9 cellular contexts compared by ENCODE assay signal in the genomic region with DNA sequence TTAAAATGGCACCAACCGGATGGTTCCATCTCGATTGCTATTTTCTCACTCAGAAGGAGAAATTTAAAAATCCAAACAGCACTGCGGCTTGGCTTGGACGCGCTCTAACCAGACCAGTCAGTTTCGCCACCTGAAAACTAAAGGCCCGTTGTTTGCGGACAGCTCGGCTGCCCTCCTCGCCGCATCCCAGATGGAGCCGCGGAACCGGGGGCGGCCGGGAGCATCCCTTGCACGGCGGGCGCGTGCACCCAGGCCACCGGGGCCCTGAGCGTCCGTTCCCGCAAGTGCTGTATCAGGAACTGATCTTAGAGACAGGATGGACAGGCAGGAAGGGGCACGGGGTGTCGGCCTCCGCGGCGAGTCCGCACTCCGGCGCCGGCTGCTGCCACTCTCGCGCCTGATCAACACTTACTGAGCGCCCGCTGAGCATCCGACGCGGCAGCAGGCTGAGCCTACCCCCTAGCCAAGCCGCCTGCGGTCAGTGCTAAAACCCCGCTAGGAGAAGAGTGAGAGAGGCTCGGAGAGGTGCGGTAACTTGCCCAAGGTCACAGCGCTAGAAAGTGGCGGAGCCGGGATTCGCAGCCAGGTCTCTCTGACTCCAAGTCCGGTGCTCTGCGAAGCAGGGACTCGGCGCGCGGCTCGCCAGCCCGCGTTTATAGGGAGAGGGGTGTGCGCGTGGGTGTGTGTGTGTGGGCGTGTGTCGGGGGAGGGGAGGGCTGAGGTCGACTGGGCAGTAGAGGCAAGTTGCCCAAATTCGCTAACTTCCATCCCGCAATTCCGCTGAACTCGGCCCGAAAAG. TPM values are rescaled to one million over a fixed set of nuclear protein-coding genes. Genes with fewer than 3 reads are reported as not detected.
DNase-seq lines count a peak whose midpoint lies in the region; ATAC-seq and TF ChIP-seq lines count a peak whose summit lies in the region.
"Had no signal": no experiment of that assay in that cellular context is flagged by ENCODE, and none has a peak within 500 bp of the region (broad histone marks: within the 10 kb centered on the region; RNA-seq: fewer than 3 reads in every experiment).

A gene with protein sequence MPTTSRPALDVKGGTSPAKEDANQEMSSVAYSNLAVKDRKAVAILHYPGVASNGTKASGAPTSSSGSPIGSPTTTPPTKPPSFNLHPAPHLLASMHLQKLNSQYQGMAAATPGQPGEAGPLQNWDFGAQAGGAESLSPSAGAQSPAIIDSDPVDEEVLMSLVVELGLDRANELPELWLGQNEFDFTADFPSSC (minus strand): TSS at position 629 of the 799 bp plus-strand sequence. CDS start 3,045 bp downstream, outside the sequence.

- H3K4me1 ChIP-seq in PC-3 (ENCODE audit: insufficient read depth, low read length) (peaks cover 10% of the 10 kb centered on the region), muscle layer of colon (ENCODE audit: insufficient read depth, low read length) (peaks cover 10% of the 10 kb centered on the region)

- H3K36me3 ChIP-seq in PC-3 (ENCODE audit: low read depth, low read length) (no peaks in the 10 kb centered on the region), muscle layer of colon (ENCODE audit: insufficient read depth, low read length) (no peaks in the 10 kb centered on the region)

- peaks cover 69% of the 10 kb centered on the region for H3K27me3 Mint-ChIP-seq in central memory CD8-positive, alpha-beta T cell

- H3K27ac Mint-ChIP-seq in central memory CD8-positive, alpha-beta T cell (ENCODE audit: low read depth): peak within 1 kb of the TSS; percentile 53

- CTCF ChIA-PET in PC-3 (lab: Charles Lee): interaction anchor here (0.7 to 0.8 kb wide), 2 partner anchors 29 to 102 kb away, joined by 3 read pairs; a partner anchor contains a TSS

- POLR2A ChIA-PET in PC-3 (lab: Charles Lee; ENCODE audit: unreplicated experiment): no interaction called here

- no TSS peak for BruUV-seq in PC-3 (replicated peaks; lab: Mats Ljungman, UMichigan)

- H3K79me2 ChIP-seq in PC-3 (ENCODE audit: low read length): no peaks in the 10 kb centered on the region

- no peak for TF ChIP-seq CTCF in GM12864 (IDR thresholded peaks at IDR 0.05; ENCODE audit: low read depth, low read length, missing control alignments)
- no peak for TF ChIP-seq CTCF in PC-3 (conservative IDR thresholded peaks at IDR 0.05; ENCODE audit: low read depth, low read length)

- H3K4me3 ChIP-seq in GM12864 (ENCODE audit: low read depth, low read length) (peak within 1 kb of the TSS; percentile 44), PC-3 (ENCODE audit: low read length) (peak within 1 kb of the TSS; percentile 71), muscle layer of colon (ENCODE audit: low read depth in 1 of 2, low read length in 2 of 2) (peak within 1 kb of the TSS; percentile 41 to 58)

- peak within 1 kb of the TSS; percentile 93 for H3K4me3 Mint-ChIP-seq in central memory CD8-positive, alpha-beta T cell

- H3K27ac ChIP-seq in PC-3 (ENCODE audit: low read length) (no peak within 1 kb of the TSS), muscle layer of colon (ENCODE audit: low read depth, low read length) (no peak within 1 kb of the TSS)

- H3K9me3 ChIP-seq in PC-3 (ENCODE audit: low read length) (no peaks in the 10 kb centered on the region), muscle layer of colon (ENCODE audit: low read length) (no peaks in the 10 kb centered on the region)

- H2AFZ ChIP-seq in PC-3 (ENCODE audit: low read length): peak within 1 kb of the TSS; percentile 79

- H3K9ac ChIP-seq in PC-3 (ENCODE audit: low read length) (no peak within 1 kb of the TSS), muscle layer of colon (ENCODE audit: low read length) (no peak within 1 kb of the TSS)

- H4K20me1 ChIP-seq in PC-3 (ENCODE audit: low read length): no peaks in the 10 kb centered on the region

- H3K36me3 Mint-ChIP-seq in central memory CD8-positive, alpha-beta T cell (ENCODE audit: insufficient read depth): no peaks in the 10 kb centered on the region

- DNase-seq in GM12864 (ENCODE audit: low read depth) (no peak), PC-3 (no peak), GOT3 (lab: John Stamatoyannopoulos, UW) (no peak), HT-29 (ENCODE audit: low spot score) (no peak), pons (ENCODE audit: low spot score) (no peak)
- no peak for DNase-seq in central memory CD8-positive, alpha-beta T cell (ENCODE audit: low spot score in 2 of 2)

- H3K9me3 Mint-ChIP-seq in central memory CD8-positive, alpha-beta T cell: no peaks in the 10 kb centered on the region

- H3K4me1 Mint-ChIP-seq in central memory CD8-positive, alpha-beta T cell: peaks cover 19% of the 10 kb centered on the region

- ATAC-seq in PC-3 (peak; percentile 12), HG03108 (IDR thresholded peaks at IDR 0.05; ENCODE audit: unreplicated experiment) (no peak)
- ATAC-seq in central memory CD8-positive, alpha-beta T cell (replicated peaks; ENCODE audit: extremely low read depth, poor library complexity, severe bottlenecking): no peak

- no peaks in the 10 kb centered on the region for H3K9me2 ChIP-seq in PC-3 (replicated peaks; ENCODE audit: low read length)

- H3K27me3 ChIP-seq in PC-3 (ENCODE audit: low read length): peaks cover 24% of the 10 kb centered on the region
- peaks cover 65 to 78% of the 10 kb centered on the region in 2 donors for H3K27me3 ChIP-seq in muscle layer of colon (ENCODE audit: control insufficient read depth in 1 of 2, insufficient read depth in 2 of 2, low read length in 2 of 2)

- H3K4me2 ChIP-seq in PC-3 (ENCODE audit: low read length): peak within 1 kb of the TSS; percentile 96

- intact Hi-C loops in PC-3 (cut with micrococcal nuclease): loop anchor here (5.0 kb wide), 1 partner anchor 58 kb away; no protein-coding TSS in a partner anchor

- no peaks in the 10 kb centered on the region for H3F3A ChIP-seq in PC-3 (ENCODE audit: low read length, unreplicated experiment)

RNA-seq across cellular contexts. Expression of the gene that starts here (rescaled TPM):
- 0.40 and 1.8 TPM in 2 replicates for total RNA-seq in PC-3 (2014; rRNA removed)
- 1.3 and 3.2 TPM in 2 replicates for total RNA-seq in HT-29 (2014; rRNA removed; shearing (Covaris generic))
- total RNA-seq: T-helper 2 cell treated with Interferon-gamma antibody and Interleukin-4, amounts not matched to agents 100 ng/mL and 5 ng/mL, for 36 hours had no signal
